8 cellular contexts compared by ENCODE assay signal in genomic region chr16:57167951-57168350, GRCh38. TPM values are rescaled to one million over a fixed set of nuclear protein-coding genes. Genes with fewer than 3 reads are reported as not detected.
A peak's percentile ranks its signal among the peaks of the same experiment; 100 is the strongest.
DNase-seq lines count a peak whose midpoint lies in the region; ATAC-seq, FAIRE-seq and TF ChIP-seq lines count a peak whose summit lies in the region.

No MANE protein-coding gene starts in this region.

- ATAC-seq in GM12878 (peak; percentile 90), HG03432 (IDR thresholded peaks at IDR 0.05; ENCODE audit: unreplicated experiment) (no peak)

- no peak overlapping the region for H2AFZ ChIP-seq in GM12878 (ENCODE audit: control insufficient read depth, low read depth, low read length)

- CTCF ChIA-PET in GM12878 (lab: Yijun Ruan, JAX), result interaction anchor here (0.6 to 4.1 kb wide), 13 partner anchors 15 to 202 kb away, joined by 3 to 32 read pairs (median 3); partner anchors contain the start of gene CPNE2

- intact Hi-C loops in GM12878 (cut with micrococcal nuclease; ENCODE audit: unreplicated experiment), result loop anchor here (1.0 to 5.0 kb wide), 4 partner anchors 41 to 204 kb away; partner anchors contain the start of gene CPNE2

- DNase-seq in ACHN (peak; percentile 75), EL (peak; percentile 58), NCI-H2107 (lab: John Stamatoyannopoulos, UW) (peak; percentile 28), GM12878 (ENCODE audit: low read depth, low spot score) (no peak), inferior parietal cortex (ENCODE audit: extremely low spot score) (peak; percentile 85), superior temporal gyrus (ENCODE audit: extremely low spot score) (peak; percentile 94)
- no peak for DNase-seq in activated CD4-positive, alpha-beta T cell treated with anti-CD3 and anti-CD28 coated beads, Interleukin-2, amount 50 U/mL, for 48 hours

- H3K9me3 ChIP-seq in GM12878 (replicated peaks; ENCODE audit: control insufficient read depth, insufficient read depth, low read length), result no peaks in the 10 kb centered on the region

- SMC1A ChIA-PET in GM12878 (lab: Charles Lee; ENCODE audit: uncharacterized antibody, unreplicated experiment), result interaction anchor here (0.7 to 2.5 kb wide), 6 partner anchors 23 to 164 kb away, joined by 3 to 7 read pairs (median 4); partner anchors contain the start of gene CPNE2

- no peaks in the 10 kb centered on the region for H4K20me1 ChIP-seq in GM12878 (ENCODE audit: control insufficient read depth, insufficient read depth)

- no peak overlapping the region for H3K4me3 ChIP-seq in GM12878

- in situ Hi-C loops in ACHN (cut with HindIII; ENCODE audit: low pct_ligation_motif_present, low pct_unique_long_range_greater_than_20kb, low sequenced_read_pairs) (no loop called here), GM12878 (cut with MboI) (loop anchor here (5.0 kb wide), 1 partner anchor 81 kb away; no protein-coding TSS in a partner anchor)

- peaks cover 3 to 45% of the 10 kb centered on the region in 2 experiments for H3K36me3 ChIP-seq in GM12878 (ENCODE audit: control insufficient read depth in 2 of 2, insufficient read depth in 2 of 2, low read length in 1 of 2)

- H3K79me2 ChIP-seq in GM12878 (ENCODE audit: control insufficient read depth, insufficient read depth, low read length), result no peaks in the 10 kb centered on the region

- 2% methylated on average over 4 of the region's 4 CpGs for WGBS in GM12878 (ENCODE audit: insufficient coverage, insufficient replicate concordance, low lambda C conversion rate, missing lambda C conversion rate)

- no peaks in the 10 kb centered on the region for H3K27me3 ChIP-seq in GM12878 (replicated peaks in 1 of 2; ENCODE audit: control insufficient read depth in 2 of 2, insufficient read depth in 2 of 2, low read length in 1 of 2)

- peaks cover 19% of the 10 kb centered on the region for H3K4me1 ChIP-seq in GM12878 (ENCODE audit: control insufficient read depth, insufficient read depth, low read length)

- no TSS peak for BruUV-seq in GM12878 (replicated peaks; lab: Mats Ljungman, UMichigan)

- H3K27ac ChIP-seq in GM12878 (ENCODE audit: control insufficient read depth, insufficient read depth), result no peak overlapping the region; the same call in 1 of the 2 replicates

- TF ChIP-seq RAD21 in GM12878 (IDR thresholded peaks at IDR 0.05; ENCODE audit: insufficient read depth, low read depth, low read length), result peak; percentile 96

- no peak overlapping the region for H3K4me2 ChIP-seq in GM12878 (ENCODE audit: control insufficient read depth, insufficient read depth)

- TF ChIP-seq EP300 in GM12878 (IDR thresholded peaks at IDR 0.05; ENCODE audit: borderline replicate concordance in 1 of 2, control insufficient read depth in 1 of 2, low read depth in 2 of 2, low read length in 2 of 2), result no peak

- RAD21 ChIA-PET in GM12878 (lab: Charles Lee; ENCODE audit: unreplicated experiment), result interaction anchor here (0.7 to 2.0 kb wide), 6 partner anchors 57 to 217 kb away, joined by 3 to 15 read pairs (median 4); partner anchors contain the start of gene CPNE2

- peak; percentile 61 to 82 (median 65) for TF ChIP-seq CTCF in GM12878 (IDR thresholded peaks at IDR 0.05 in 2 of 3, conservative IDR thresholded peaks at IDR 0.05 in 1 of 3; ENCODE audit: control insufficient read depth in 2 of 3, extremely low read depth in 1 of 3, insufficient read depth in 1 of 3, low read depth in 3 of 3, low read length in 3 of 3)

- FAIRE-seq in GM12878 (lab: Jason Lieb, UNC), result peak; percentile 7

- H3K9ac ChIP-seq in GM12878 (ENCODE audit: control insufficient read depth, insufficient read depth, low read length), result no peak overlapping the region

- POLR2A ChIA-PET in GM12878 (lab: Charles Lee), result interaction anchor here (0.7 to 1.0 kb wide), 2 partner anchors 42 to 84 kb away, joined by 3 to 4 read pairs; no protein-coding TSS in a partner anchor

- TF ChIP-seq POLR2A in GM12878 (IDR thresholded peaks at IDR 0.05; ENCODE audit: low read depth, low read length), result no peak

TF ChIP-seq in GM12878, 131 proteins besides CTCF, POLR2A, EP300 and RAD21 (continues in another document):
- TF ChIP-seq, protein P1, sequence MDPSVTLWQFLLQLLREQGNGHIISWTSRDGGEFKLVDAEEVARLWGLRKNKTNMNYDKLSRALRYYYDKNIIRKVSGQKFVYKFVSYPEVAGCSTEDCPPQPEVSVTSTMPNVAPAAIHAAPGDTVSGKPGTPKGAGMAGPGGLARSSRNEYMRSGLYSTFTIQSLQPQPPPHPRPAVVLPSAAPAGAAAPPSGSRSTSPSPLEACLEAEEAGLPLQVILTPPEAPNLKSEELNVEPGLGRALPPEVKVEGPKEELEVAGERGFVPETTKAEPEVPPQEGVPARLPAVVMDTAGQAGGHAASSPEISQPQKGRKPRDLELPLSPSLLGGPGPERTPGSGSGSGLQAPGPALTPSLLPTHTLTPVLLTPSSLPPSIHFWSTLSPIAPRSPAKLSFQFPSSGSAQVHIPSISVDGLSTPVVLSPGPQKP (IDR thresholded peaks at IDR 0.05; ENCODE audit: low read depth, low read length), result no peak
- no peak for TF ChIP-seq JUNB (IDR thresholded peaks at IDR 0.05)
- no peak for TF ChIP-seq TCF12 (IDR thresholded peaks at IDR 0.05; ENCODE audit: low read depth, low read length)
- TF ChIP-seq ZNF592 (IDR thresholded peaks at IDR 0.05), result no peak

RNA-seq across cellular contexts. Expression of gene PSME3IP1, which starts 17.9 kb away (rescaled TPM):
- 80.2 and 90.1 TPM in 2 replicates for total RNA-seq in GM12878 (2013; cell fraction: nucleolus; rRNA removed)
- total RNA-seq in GM12878 (2014; rRNA removed) (67.9 and 82.1 TPM in 2 replicates), GM12878 (2014; rRNA removed; fragmentation: Illumina TruSeq; extraction: Trizol) (146 and 152 TPM in 2 replicates), GM12878 (2021) (101 and 104 TPM in 2 replicates)
- polyA plus RNA-seq in GM12878 (2011; ENCODE audit: low read depth), result 51.7 TPM
- polyA plus RNA-seq in GM12878 (2011; rRNA removed) (114 and 117 TPM in 2 replicates), GM12878 (2014; fragmentation: Illumina TruSeq; extraction: Trizol) (174 and 180 TPM in 2 replicates), GM12878 (2014; fragmentation: Nextera tagmentation; extraction: Ambion mirVana) (10 to 100 TPM; 72.5 to 90.2 TPM), GM12878 (2014; rRNA removed) (94.6 and 106 TPM in 2 replicates), GM12878 (2016; fragmentation: Nextera tagmentation; extraction: Ambion mirVana) (100 to 1,000 TPM; 135 to 143 TPM)
- polyA plus RNA-seq in GM12878 (2011; cell fraction: cytosol; rRNA removed), result 134 and 137 TPM in 2 replicates
- 121 and 124 TPM in 2 replicates for polyA plus RNA-seq in GM12878 (2011; cell fraction: nucleus; rRNA removed)
- polyA plus RNA-seq in GM12878 (2012), result 70.8 and 73.8 TPM in 2 replicates
- 83.2 and 109 TPM in 2 replicates for polyA minus RNA-seq in GM12878 (2011; rRNA and poly(A)+ RNA removed)
- polyA minus RNA-seq in GM12878 (2011; cell fraction: cytosol; rRNA and poly(A)+ RNA removed), result 33.0 and 36.1 TPM in 2 replicates
- 22.6 and 36.0 TPM in 2 replicates for polyA minus RNA-seq in GM12878 (2011; cell fraction: nucleus; rRNA and poly(A)+ RNA removed)

RNA-seq across cellular contexts. Expression of gene RSPRY1, which starts 18.2 kb away (rescaled TPM):
- 126 and 145 TPM in 2 replicates for total RNA-seq in GM12878 (2013; cell fraction: nucleolus; rRNA removed)
- total RNA-seq in GM12878 (2014; rRNA removed) (35.0 and 37.5 TPM in 2 replicates), GM12878 (2014; rRNA removed; fragmentation: Illumina TruSeq; extraction: Trizol) (41.2 and 44.8 TPM in 2 replicates), GM12878 (2021) (38.0 and 40.5 TPM in 2 replicates)
- polyA plus RNA-seq in GM12878 (2011; ENCODE audit: low read depth), result 26.3 TPM
- polyA plus RNA-seq in GM12878 (2011; rRNA removed) (47.7 and 50.8 TPM in 2 replicates), GM12878 (2014; fragmentation: Illumina TruSeq; extraction: Trizol) (41.8 and 47.7 TPM in 2 replicates), GM12878 (2014; fragmentation: Nextera tagmentation; extraction: Ambion mirVana) (10 to 100 TPM; 18.5 to 25.1 TPM), GM12878 (2014; rRNA removed) (24.0 and 29.1 TPM in 2 replicates), GM12878 (2016; fragmentation: Nextera tagmentation; extraction: Ambion mirVana) (10 to 100 TPM; 44.8 to 57.0 TPM)
- polyA plus RNA-seq in GM12878 (2011; cell fraction: cytosol; rRNA removed), result 28.1 and 32.9 TPM in 2 replicates
- 33.1 and 59.7 TPM in 2 replicates for polyA plus RNA-seq in GM12878 (2011; cell fraction: nucleus; rRNA removed)
- polyA plus RNA-seq in GM12878 (2012), result 19.0 and 28.2 TPM in 2 replicates
- polyA minus RNA-seq in GM12878 (2011; rRNA and poly(A)+ RNA removed), result 82.9 and 86.9 TPM in 2 replicates
- 26.6 and 31.1 TPM in 2 replicates for polyA minus RNA-seq in GM12878 (2011; cell fraction: cytosol; rRNA and poly(A)+ RNA removed)
- polyA minus RNA-seq in GM12878 (2011; cell fraction: nucleus; rRNA and poly(A)+ RNA removed), result 41.8 and 66.1 TPM in 2 replicates

Comparison
In these comparisons a context has a peak if more than half of its experiments do, and no peak if none do; other contexts are left out.
1. DNase-seq: peak in ACHN (single experiment), EL (single experiment), NCI-H2107 (single experiment), inferior parietal cortex (single experiment) and superior temporal gyrus (single experiment); none in GM12878 (single experiment) and activated CD4-positive, alpha-beta T cell treated with anti-CD3 and anti-CD28 coated beads, Interleukin-2, amount 50 U/mL, for 48 hours (0 of 2).